ENCODE assay signal across 31 cellular contexts in genomic region chr2:222627764-222628163, GRCh38. TPM values are rescaled to one million over a fixed set of nuclear protein-coding genes. Genes with fewer than 3 reads are reported as not detected.
"Had no signal": no experiment of that assay in that cellular context is flagged by ENCODE, and none has a peak within 500 bp of the region (broad histone marks: within the 10 kb centered on the region; RNA-seq: fewer than 3 reads in every experiment).

No MANE protein-coding gene starts in this region.

- DNase-seq: activated B cell treated with CpG ODN at 0.5 μM for 24 hours; activated CD8-positive, alpha-beta memory T cell treated with anti-CD3 and anti-CD28 coated beads, Interleukin-2, amount 10 ng/mL, durations not matched to agents 7 days and 5 days; activated CD8-positive, alpha-beta T cell treated with anti-CD3 and anti-CD28 coated beads, Interleukin-2, amount 10 ng/mL, durations not matched to agents 7 days and 5 days; activated T-cell treated with anti-CD3 and anti-CD28 coated beads, Interleukin-2, amount 50 U/mL, for 48 hours; anterior cingulate cortex; head of caudate nucleus; hypothalamus; immature natural killer cell; kidney; left colon; mammary epithelial cell; naive B cell; nephron progenitor cell; ovary; right lobe of liver; small intestine; stimulated activated CD4-positive, alpha-beta T cell treated with anti-CD3 and anti-CD28 coated beads, Interleukin-1b, Interleukin-23, amount 100 ng/mL, for 48 hours; stimulated activated CD4-positive, alpha-beta T cell treated with anti-CD3 and anti-CD28 coated beads, Interleukin-4, amount 100 ng/mL, for 4 hours; stimulated activated CD8-positive, alpha-beta memory T cell treated with anti-CD3 and anti-CD28 coated beads, Interleukin-4, amount 100 ng/mL, for 48 hours; stimulated activated naive B cell treated with anti-CD40 and anti-IgM and Interleukin-4, amounts not matched to agents 10 μg/mL and 1 μg/mL and 100 μg/mL, for 72 hours; stomach; T-helper 2 cell had no signal

- H3K4me3 ChIP-seq: ovary, right lobe of liver, stomach, tibial nerve had no signal

- H3K27ac ChIP-seq: neutrophil, ovary, right lobe of liver, stomach, tibial nerve had no signal

- ATAC-seq: activated CD8-positive, alpha-beta memory T cell treated with anti-CD3 and anti-CD28 coated beads, Interleukin-2, amount 10 ng/mL, durations not matched to agents 7 days and 5 days; activated CD8-positive, alpha-beta T cell treated with anti-CD3 and anti-CD28 coated beads, Interleukin-2, amount 10 ng/mL, durations not matched to agents 7 days and 5 days; left colon; right lobe of liver; stimulated activated naive B cell treated with anti-CD40 and anti-IgM and Interleukin-4, amounts not matched to agents 10 μg/mL and 1 μg/mL and 100 μg/mL, for 72 hours had no signal

- H3K27me3 ChIP-seq: neutrophil, ovary, right lobe of liver, stomach, tibial nerve had no signal

- H3K36me3 ChIP-seq: ovary had no signal

RNA-seq across cellular contexts. Expression of gene MOGAT1, which starts 43.7 kb away (rescaled TPM):
- total RNA-seq: activated B cell treated with CpG ODN at 0.5 μM for 24 hours; activated CD8-positive, alpha-beta memory T cell treated with anti-CD3 and anti-CD28 coated beads, Interleukin-2, amount 10 ng/mL, durations not matched to agents 7 days and 5 days; activated CD8-positive, alpha-beta T cell treated with anti-CD3 and anti-CD28 coated beads, Interleukin-2, amount 10 ng/mL, durations not matched to agents 7 days and 5 days; activated T-helper 2 cell treated with anti-CD3 and anti-CD28 coated beads, Interferon-gamma antibody, Interleukin-2, Interleukin-4, amounts not matched to agents 10 μg/mL and 5 μg/mL and 100 μg/mL, durations not matched to agents 14 hours and 24 hours and 36 hours; endothelial cell of umbilical vein; fibroblast of villous mesenchyme; kidney; mammary epithelial cell; mesothelial cell of epicardium; ovary; renal cortical epithelial cell; temporal lobe; tibial nerve; urinary bladder had no signal
- polyA plus RNA-seq: endothelial cell of umbilical vein, immature natural killer cell, mammary epithelial cell, ovary, urinary bladder had no signal
